In genomic region chr7:55696151-55696805, GRCh38 we compare ENCODE assay signal across 8 cellular contexts.
DNase-seq lines count a peak whose midpoint lies in the region; ATAC-seq and TF ChIP-seq lines count a peak whose summit lies in the region.
"Not testable (repeated sequence)": the region's sequence is repeated elsewhere in the genome, so short reads cannot be mapped to it uniquely, and the experiment has no call there.

No MANE protein-coding gene starts in this region.

- H3K27me3 ChIP-seq in adipocyte (replicated peaks; ENCODE audit: control insufficient read depth, insufficient read depth, low read length) = not testable (repeated sequence)

- DNase-seq in AG10803 (ENCODE audit: low read depth) = peak; percentile 87
- DNase-seq in GM04503 (ENCODE audit: low read depth) = peak; percentile 76
- peak; percentile 79 for DNase-seq in M059J (ENCODE audit: low read depth)
- DNase-seq in adipocyte (ENCODE audit: low read depth) = peak; percentile 42
- DNase-seq in epithelial cell of prostate (ENCODE audit: low read depth, low spot score) = peak; percentile 60
- DNase-seq in foreskin melanocyte = peak; percentile 39
- DNase-seq in natural killer cell treated with Interleukin-12 subunit alpha and Interleukin-12 subunit beta and Interleukin-15 and Interleukin-18, amount 100 ng/mL, for 72 hours (ENCODE audit: low spot score) = not testable (repeated sequence)
- DNase-seq in stromal cell of bone marrow (ENCODE audit: low read depth) = peak; percentile 66

- TF ChIP-seq CTCF in AG10803 (conservative IDR thresholded peaks at IDR 0.05; ENCODE audit: low read length) = not testable (repeated sequence)

- peak overlapping the region; percentile 99 for H3K27ac ChIP-seq in epithelial cell of prostate

- H3K27me3 Mint-ChIP-seq in natural killer cell treated with Interleukin-12 subunit alpha and Interleukin-12 subunit beta and Interleukin-15 and Interleukin-18, amount 100 ng/mL, for 72 hours = not testable (repeated sequence)

- H3K4me1 Mint-ChIP-seq in natural killer cell treated with Interleukin-12 subunit alpha and Interleukin-12 subunit beta and Interleukin-15 and Interleukin-18, amount 100 ng/mL, for 72 hours (ENCODE audit: low read depth in 2 of 2) = not testable (repeated sequence)

- H3K36me3 Mint-ChIP-seq in natural killer cell treated with Interleukin-12 subunit alpha and Interleukin-12 subunit beta and Interleukin-15 and Interleukin-18, amount 100 ng/mL, for 72 hours = not testable (repeated sequence)

- H3K4me3 ChIP-seq in AG10803 (ENCODE audit: low read length); adipocyte (ENCODE audit: low read length): not testable (repeated sequence)

- not testable (repeated sequence) for H3K9me3 ChIP-seq in adipocyte (ENCODE audit: control insufficient read depth, low read length)

- H3K36me3 ChIP-seq in adipocyte (ENCODE audit: control insufficient read depth, insufficient read depth, low read length, severe bottlenecking) = not testable (repeated sequence)

- H3K9me3 Mint-ChIP-seq in natural killer cell treated with Interleukin-12 subunit alpha and Interleukin-12 subunit beta and Interleukin-15 and Interleukin-18, amount 100 ng/mL, for 72 hours = not testable (repeated sequence)

- H3K9ac ChIP-seq in adipocyte (ENCODE audit: low read length) = not testable (repeated sequence)

- H3K4me3 Mint-ChIP-seq in natural killer cell treated with Interleukin-12 subunit alpha and Interleukin-12 subunit beta and Interleukin-15 and Interleukin-18, amount 100 ng/mL, for 72 hours = not testable (repeated sequence)

- not testable (repeated sequence) for H3K27ac Mint-ChIP-seq in natural killer cell treated with Interleukin-12 subunit alpha and Interleukin-12 subunit beta and Interleukin-15 and Interleukin-18, amount 100 ng/mL, for 72 hours

- H3K4me1 ChIP-seq in adipocyte (ENCODE audit: control insufficient read depth, insufficient read depth, low read length) = not testable (repeated sequence)

- peak; percentile 22 to 37 for ATAC-seq in natural killer cell treated with Interleukin-12 subunit alpha and Interleukin-12 subunit beta and Interleukin-15 and Interleukin-18, amount 100 ng/mL, for 72 hours
